ENCODE assay signal across 9 cellular contexts in the genomic region with DNA sequence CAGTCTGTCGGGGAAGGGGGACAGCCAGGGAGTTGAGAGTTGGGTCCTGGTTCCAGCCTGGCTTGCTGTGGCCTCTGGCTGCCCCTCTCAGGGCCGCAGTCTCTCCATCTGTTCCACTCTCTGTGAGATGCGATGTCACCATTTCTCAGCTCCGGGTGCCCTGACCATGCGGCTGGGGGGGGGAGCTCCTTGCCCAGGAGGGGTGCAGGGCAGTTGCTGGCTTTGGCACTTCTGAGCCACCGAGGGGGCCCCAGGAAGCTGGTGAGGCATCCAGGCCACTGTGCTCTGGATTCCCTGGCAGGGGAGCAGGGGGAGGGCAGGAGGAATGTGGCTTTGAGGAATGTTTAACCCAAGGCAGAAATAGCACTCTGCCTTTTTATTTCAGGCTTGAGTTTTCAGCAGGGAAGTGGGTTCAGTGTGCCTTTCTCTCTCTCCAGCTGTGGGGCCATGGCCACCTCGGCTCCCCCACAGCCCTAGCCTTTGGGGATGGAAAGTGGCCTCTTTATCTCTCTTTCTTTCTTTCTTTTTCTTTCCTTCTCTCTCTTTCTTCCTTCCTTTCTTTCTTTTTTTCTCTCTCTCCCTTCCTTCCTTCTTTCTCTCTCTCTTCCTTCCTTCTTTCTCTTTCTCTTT. TPM values are rescaled to one million over a fixed set of nuclear protein-coding genes. Genes with fewer than 3 reads are reported as not detected.
DNase-seq lines count a peak whose midpoint lies in the region; FAIRE-seq and TF ChIP-seq lines count a peak whose summit lies in the region.
"Had no signal": no experiment of that assay in that cellular context is flagged by ENCODE, and none has a peak within 500 bp of the region (broad histone marks: within the 10 kb centered on the region; RNA-seq: fewer than 3 reads in every experiment).

No MANE protein-coding gene starts in this region.

- POLR2A ChIA-PET in Caco-2 (lab: Charles Lee) (no interaction called here), RWPE1 (lab: Yijun Ruan, JAX; ENCODE audit: low non-redundant PET) (interaction anchor here (0.6 kb wide), 1 partner anchor 10 kb away, joined by 4 read pairs; no protein-coding TSS in a partner anchor)
- POLR2A ChIA-PET in CD4-positive, alpha-beta memory T cell (lab: Charles Lee; ENCODE audit: partially characterized antibody): no interaction called here

- DNase-seq in Caco-2: peak; percentile 55 to 70
- no peak for DNase-seq in RWPE1 (ENCODE audit: low spot score)
- peak; percentile 83 for DNase-seq in fibroblast of gingiva (ENCODE audit: low read depth)
- DNase-seq in osteocyte (ENCODE audit: extremely low spot score, unreplicated experiment): no peak
- no peak for DNase-seq in small intestine
- DNase-seq in CD4-positive, alpha-beta memory T cell: no peak
- no peak for DNase-seq in NCI-H774 (lab: John Stamatoyannopoulos, UW)
- DNase-seq in NCI-H1092 (lab: John Stamatoyannopoulos, UW): no peak
- DNase-seq: activated naive CD4-positive, alpha-beta T cell had no signal

- H3K9me3 Mint-ChIP-seq in Caco-2 (ENCODE audit: unreplicated experiment) (no peaks in the 10 kb centered on the region), osteocyte (ENCODE audit: unreplicated experiment) (no peaks in the 10 kb centered on the region)
- no peaks in the 10 kb centered on the region for H3K9me3 Mint-ChIP-seq in CD4-positive, alpha-beta memory T cell

- no peak overlapping the region for H3K4me3 ChIP-seq in Caco-2 (ENCODE audit: low read depth, low read length)
- no peak overlapping the region for H3K4me3 ChIP-seq in small intestine (ENCODE audit: low read depth in 1 of 2, low read length in 2 of 2)
- H3K4me3 ChIP-seq in CD4-positive, alpha-beta memory T cell (ENCODE audit: low read length in 2 of 2): no peak overlapping the region

- H3K27me3 Mint-ChIP-seq in Caco-2 (ENCODE audit: insufficient read depth, unreplicated experiment) (no peaks in the 10 kb centered on the region), osteocyte (ENCODE audit: unreplicated experiment) (no peaks in the 10 kb centered on the region)
- no peaks in the 10 kb centered on the region for H3K27me3 Mint-ChIP-seq in CD4-positive, alpha-beta memory T cell

- peaks cover 23% of the 10 kb centered on the region for H3K4me1 ChIP-seq in Caco-2
- H3K4me1 ChIP-seq in small intestine (ENCODE audit: control insufficient read depth in 2 of 2, insufficient read depth in 1 of 2, low read depth in 1 of 2, low read length in 1 of 2): no peaks in the 10 kb centered on the region
- H3K4me1 ChIP-seq in CD4-positive, alpha-beta memory T cell (ENCODE audit: insufficient read depth, low read length): no peaks in the 10 kb centered on the region

- H3K27me3 ChIP-seq in Caco-2 (replicated peaks; ENCODE audit: control insufficient read depth, insufficient read depth, low read length) (no peaks in the 10 kb centered on the region), small intestine (ENCODE audit: control insufficient read depth in 2 of 2, insufficient read depth in 2 of 2, low read length in 2 of 2) (no peaks in the 10 kb centered on the region)
- H3K27me3 ChIP-seq in CD4-positive, alpha-beta memory T cell (ENCODE audit: insufficient read depth, low read length): no peaks in the 10 kb centered on the region

- intact Hi-C loops in Caco-2 (cut with micrococcal nuclease; ENCODE audit: unreplicated experiment): no loop called here
- intact Hi-C loops in CD4-positive, alpha-beta memory T cell (cut with micrococcal nuclease): no loop called here

- FAIRE-seq in small intestine (lab: Jason Lieb, UNC): no peak

- H3K27ac Mint-ChIP-seq in Caco-2 (ENCODE audit: unreplicated experiment) (peak overlapping the region; percentile 36), osteocyte (ENCODE audit: unreplicated experiment) (peak overlapping the region; percentile 92)
- no peak overlapping the region for H3K27ac Mint-ChIP-seq in CD4-positive, alpha-beta memory T cell

- CTCF ChIA-PET in Caco-2 (lab: Charles Lee) (interaction anchor here (0.6 to 0.8 kb wide), 3 partner anchors 140 to 499 kb away, joined by 3 to 4 read pairs (median 3); no protein-coding TSS in a partner anchor), RWPE1 (lab: Yijun Ruan, JAX) (interaction anchor here (0.8 to 1.8 kb wide), 2 partner anchors 14 to 86 kb away, joined by 4 to 5 read pairs; no protein-coding TSS in a partner anchor)
- CTCF ChIA-PET in CD4-positive, alpha-beta memory T cell (lab: Charles Lee; ENCODE audit: partially characterized antibody): no interaction called here

- no peaks in the 10 kb centered on the region for H3K36me3 Mint-ChIP-seq in Caco-2 (ENCODE audit: insufficient read depth, unreplicated experiment)
- no peaks in the 10 kb centered on the region for H3K36me3 Mint-ChIP-seq in osteocyte (ENCODE audit: unreplicated experiment)
- no peaks in the 10 kb centered on the region for H3K36me3 Mint-ChIP-seq in CD4-positive, alpha-beta memory T cell

- WGBS in small intestine, 3 donors: 29 to 39% (median 35%) methylated on average over 7 of the region's 7 CpGs

- peak overlapping the region; percentile 6 for H3K4me3 Mint-ChIP-seq in Caco-2 (ENCODE audit: unreplicated experiment)
- peak overlapping the region; percentile 51 for H3K4me3 Mint-ChIP-seq in osteocyte (ENCODE audit: unreplicated experiment)
- no peak overlapping the region for H3K4me3 Mint-ChIP-seq in CD4-positive, alpha-beta memory T cell

- BruUV-seq in Caco-2 (replicated peaks; lab: Mats Ljungman, UMichigan): no TSS peak

- H3K36me3 ChIP-seq in Caco-2 (ENCODE audit: control insufficient read depth, insufficient read depth, low read length) (no peaks in the 10 kb centered on the region; the same call in 1 of the 2 replicates), small intestine (ENCODE audit: control insufficient read depth in 2 of 2, insufficient read depth in 2 of 2, low read length in 2 of 2) (no peaks in the 10 kb centered on the region)
- H3K36me3 ChIP-seq in CD4-positive, alpha-beta memory T cell (ENCODE audit: insufficient read depth, low read length): no peaks in the 10 kb centered on the region

- H3K27ac ChIP-seq in RWPE1 (peak overlapping the region; percentile 71), small intestine (ENCODE audit: low read depth in 1 of 2, low read length in 1 of 2) (no peak overlapping the region)
- H3K27ac ChIP-seq in CD4-positive, alpha-beta memory T cell (ENCODE audit: low read depth, low read length): no peak overlapping the region

- H3K4me1 Mint-ChIP-seq in Caco-2 (ENCODE audit: low read depth, unreplicated experiment): peaks cover 20% of the 10 kb centered on the region
- peaks cover 78% of the 10 kb centered on the region for H3K4me1 Mint-ChIP-seq in osteocyte (ENCODE audit: unreplicated experiment)
- peaks cover 0 to 1% (median 0%) of the 10 kb centered on the region in 4 donors for H3K4me1 Mint-ChIP-seq in CD4-positive, alpha-beta memory T cell

- TF ChIP-seq CTCF in Caco-2 (IDR thresholded peaks at IDR 0.05; ENCODE audit: insufficient read depth in 1 of 2, low read depth in 1 of 2, low read length in 1 of 2, severe bottlenecking in 1 of 2, unreplicated experiment in 1 of 2) (no peak), RWPE1 (conservative IDR thresholded peaks at IDR 0.05; ENCODE audit: low read depth) (no peak), osteocyte (IDR thresholded peaks at IDR 0.05) (no peak)

- H3K9me3 ChIP-seq in Caco-2: no peaks in the 10 kb centered on the region
- H3K9me3 ChIP-seq in small intestine (ENCODE audit: control insufficient read depth, low read depth): no peaks in the 10 kb centered on the region
- H3K9me3 ChIP-seq in CD4-positive, alpha-beta memory T cell (ENCODE audit: control insufficient read depth in 1 of 2, low read length in 2 of 2): no peaks in the 10 kb centered on the region

RNA-seq across cellular contexts. Expression of gene NCS1, which starts 11.0 kb away (rescaled TPM):
- total RNA-seq in Caco-2 (2022) (18.2 and 19.1 TPM in 2 replicates), osteocyte (37.7 and 43.9 TPM in 2 replicates)
- polyA plus RNA-seq in small intestine: 1 to 10 TPM in 1 of 3 donors, under 1 TPM in 2; 0.54 to 9.2 (median 0.89) TPM
- under 1 TPM; 0.64 to 0.90 TPM for total RNA-seq in CD4-positive, alpha-beta memory T cell
- polyA plus RNA-seq in CD4-positive, alpha-beta memory T cell: not detected

Comparison
In these comparisons a context has a peak if more than half of its experiments do, and no peak if none do; other contexts are left out.
1. DNase-seq: peak in Caco-2 (2 of 2) and fibroblast of gingiva (single experiment); none in RWPE1 (single experiment), osteocyte (single experiment), small intestine (single experiment), CD4-positive, alpha-beta memory T cell (0 of 5), NCI-H774 (single experiment) and NCI-H1092 (single experiment).
2. H3K27ac Mint-ChIP-seq: peak in Caco-2 (single experiment) and osteocyte (single experiment); none in CD4-positive, alpha-beta memory T cell (0 of 7).
3. H3K4me3 Mint-ChIP-seq: peak in Caco-2 (single experiment) and osteocyte (single experiment); none in CD4-positive, alpha-beta memory T cell (0 of 8).
4. RNA of gene NCS1, which starts 11.0 kb away (total RNA-seq): 37.7 to 43.9 TPM in osteocyte and 18.2 to 19.1 TPM in Caco-2; 0.64 to 0.90 TPM in CD4-positive, alpha-beta memory T cell; every median in the first group is over 10 times any median in the second.